Comparison of ENCODE assay signal across 8 cellular contexts in the genomic region with DNA sequence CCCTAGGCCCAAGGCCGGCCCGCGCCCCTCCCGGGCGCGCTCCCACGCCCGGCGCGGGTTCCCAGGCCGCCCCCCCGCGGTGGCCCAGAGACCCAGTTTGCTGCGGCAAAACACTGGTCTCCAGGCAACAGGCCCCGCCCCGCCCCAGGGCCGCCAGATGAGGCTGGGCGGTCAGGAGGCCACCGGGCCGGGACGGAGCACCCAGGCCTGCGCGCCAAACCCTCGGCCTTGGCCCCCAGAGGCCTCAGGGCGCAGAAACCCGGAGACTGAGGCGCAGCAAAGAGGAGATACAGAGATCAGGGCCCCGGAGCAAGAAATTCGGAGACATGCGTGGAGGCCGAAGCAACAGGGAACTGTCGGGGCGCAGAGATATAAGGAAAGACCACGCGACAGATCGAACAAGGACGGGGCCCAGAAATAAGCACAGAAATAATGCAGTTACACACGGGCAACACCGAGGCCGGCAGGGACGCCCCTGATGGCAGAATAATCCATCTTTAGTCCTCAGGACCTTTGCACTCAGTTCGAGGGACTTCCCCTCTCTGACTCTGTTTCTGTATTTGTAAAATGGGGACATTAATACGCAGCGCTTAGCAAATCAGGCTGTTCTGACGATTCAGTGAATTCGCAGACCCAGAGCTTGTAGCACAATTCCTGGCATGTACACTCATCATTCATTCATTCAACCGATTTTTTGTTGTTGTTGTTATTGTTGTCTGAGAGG. TPM values are rescaled to one million over a fixed set of nuclear protein-coding genes. Genes with fewer than 3 reads are reported as not detected.
DNase-seq lines count a peak whose midpoint lies in the region; ATAC-seq, FAIRE-seq and TF ChIP-seq lines count a peak whose summit lies in the region.

No MANE protein-coding gene starts in this region.

- no peak for TF ChIP-seq POLR2A in adrenal gland (IDR thresholded peaks at IDR 0.05)

- peak; percentile 43 for ATAC-seq in GM18861 (IDR thresholded peaks at IDR 0.05; ENCODE audit: unreplicated experiment)
- ATAC-seq in pancreas = peak; percentile 81 to 86 (median 82)

- POLR2A ChIA-PET in AG04450 (lab: Yijun Ruan, JAX) = no interaction called here

- FAIRE-seq in pancreas (lab: Jason Lieb, UNC) = no peak

- H3K4me3 ChIP-seq in AG04450 (ENCODE audit: low read depth, low read length) (peak overlapping the region; percentile 60; the same call in 1 of the 2 replicates), adrenal gland (peak overlapping the region in 2 of 4 donors; percentile 34 to 41), pancreas (peak overlapping the region in 2 of 4 donors; percentile 36 to 46)

- H3K27me3 ChIP-seq in AG04450 (ENCODE audit: control insufficient read depth, insufficient read depth, low read length) = no peaks in the 10 kb centered on the region
- no peaks in the 10 kb centered on the region for H3K27me3 ChIP-seq in adrenal gland
- H3K27me3 ChIP-seq in pancreas = no peaks in the 10 kb centered on the region

- WGBS in adrenal gland, 4 donors = 9 to 15% (median 11%) methylated on average over 29 to 47 of the region's 47 CpGs
- 11% methylated on average over 47 of the region's 47 CpGs for WGBS in pancreas, 2 donors

- H3K4me1 ChIP-seq in adrenal gland (replicated peaks in 1 of 2) (peaks cover 17 to 18% of the 10 kb centered on the region in 2 donors), pancreas (peaks cover 11 to 12% (median 11%) of the 10 kb centered on the region in 3 donors)

- intact Hi-C loops in adrenal gland (cut with DNase I) (loop anchor here in 1 of 2 donors (5.0 kb wide), 1 partner anchor 33 kb away; no protein-coding TSS in a partner anchor), cardiac septum (cut with DNase I) (no loop called here), pancreas (cut with DNase I) (no loop called here)

- H3K9me3 ChIP-seq in AG04450 (ENCODE audit: control insufficient read depth, insufficient read depth, low read length) (no peaks in the 10 kb centered on the region), adrenal gland (replicated peaks in 1 of 3) (no peaks in the 10 kb centered on the region), pancreas (no peaks in the 10 kb centered on the region)

- H3K27ac ChIP-seq in AG04450 (ENCODE audit: low read depth, low read length) = no peak overlapping the region
- H3K27ac ChIP-seq in adrenal gland = peak overlapping the region; percentile 57 to 92 (median 86)
- H3K27ac ChIP-seq in pancreas = peak overlapping the region; percentile 68 to 83 (median 76)

- CTCF ChIA-PET in AG04450 (lab: Charles Lee) = interaction anchor here (0.7 to 1.9 kb wide), 3 partner anchors 34 to 244 kb away, joined by 3 to 8 read pairs (median 7); no protein-coding TSS in a partner anchor

- no peaks in the 10 kb centered on the region for H3K36me3 ChIP-seq in adrenal gland (replicated peaks in 1 of 2)
- no peaks in the 10 kb centered on the region for H3K36me3 ChIP-seq in pancreas

- TF ChIP-seq CTCF in AG04450 (IDR thresholded peaks at IDR 0.05; ENCODE audit: low read depth, low read length) = no peak
- TF ChIP-seq CTCF in adrenal gland (IDR thresholded peaks at IDR 0.05) = no peak
- TF ChIP-seq CTCF in pancreas (IDR thresholded peaks at IDR 0.05) = no peak

- DNase-seq in AG04450 (ENCODE audit: low read depth, low spot score) = no peak
- DNase-seq in HuH-7.5 (ENCODE audit: low spot score) = peak; percentile 91
- peak; percentile 69 for DNase-seq in T follicular helper cell (ENCODE audit: low read depth)
- peak; percentile 89 to 96 (median 95) for DNase-seq in adrenal gland
- peak; percentile 98 for DNase-seq in cardiac septum (ENCODE audit: low spot score)
- peak; percentile 90 to 98 (median 96) for DNase-seq in pancreas
- peak; percentile 90 for DNase-seq in ureter (ENCODE audit: low spot score)

RNA-seq across cellular contexts. Expression of gene ERCC1, which starts 20.8 kb away (rescaled TPM):
- 75.8 and 113 TPM in 2 replicates for polyA plus RNA-seq in AG04450 (2011; rRNA removed)
- 85.5 and 126 TPM in 2 replicates for polyA minus RNA-seq in AG04450 (2011; rRNA and poly(A)+ RNA removed)
- total RNA-seq in adrenal gland = 100 to 1,000 TPM in 2 of 8 donors, 10 to 100 TPM in 6; 63.6 to 107 (median 90.4) TPM
- polyA plus RNA-seq in adrenal gland = 10 to 100 TPM; 62.9 to 89.2 (median 87.0) TPM
- 89.0 TPM for total RNA-seq in cardiac septum
- total RNA-seq in pancreas = 10 to 100 TPM; 28.9 to 33.5 (median 32.9) TPM
- 10 to 100 TPM; 35.3 to 42.3 TPM for polyA plus RNA-seq in pancreas
- 78.3 TPM for total RNA-seq in ureter

RNA-seq across cellular contexts. Expression of gene FOSB, which starts 23.3 kb away (rescaled TPM):
- polyA plus RNA-seq in AG04450 (2011; rRNA removed) (1.3 and 1.7 TPM in 2 replicates), adrenal gland (10 to 100 TPM in 1 of 3 donors, 1 to 10 TPM in 1, under 1 TPM in 1; 0.95 to 11.1 (median 4.3) TPM), pancreas (10 to 100 TPM; 12.9 to 21.6 TPM)
- polyA minus RNA-seq in AG04450 (2011; rRNA and poly(A)+ RNA removed) = 12.2 and 19.2 TPM in 2 replicates
- total RNA-seq in adrenal gland (10 to 100 TPM in 1 of 8 donors, 1 to 10 TPM in 7; 1.0 to 21.7 (median 2.8) TPM), cardiac septum (0.94 TPM), pancreas (10 to 100 TPM in 1 of 6 donors, 1 to 10 TPM in 3, under 1 TPM in 2; 0.79 to 17.0 (median 5.7) TPM), ureter (1.5 TPM)

RNA-seq across cellular contexts. Expression of gene POLR1G, which starts 38.0 kb away (rescaled TPM):
- 3.0 and 3.2 TPM in 2 replicates for polyA plus RNA-seq in AG04450 (2011; rRNA removed)
- 2.4 and 3.1 TPM in 2 replicates for polyA minus RNA-seq in AG04450 (2011; rRNA and poly(A)+ RNA removed)
- 1 to 10 TPM; 3.6 to 9.2 (median 6.7) TPM for total RNA-seq in adrenal gland
- 10 to 100 TPM in 1 of 3 donors, 1 to 10 TPM in 2; 3.1 to 11.3 (median 9.5) TPM for polyA plus RNA-seq in adrenal gland
- total RNA-seq in cardiac septum = 3.2 TPM
- 1 to 10 TPM in 5 of 6 donors, under 1 TPM in 1; 0.91 to 5.3 (median 2.9) TPM for total RNA-seq in pancreas
- 1 to 10 TPM; 1.6 to 3.3 TPM for polyA plus RNA-seq in pancreas
- total RNA-seq in ureter = 6.9 TPM

RNA-seq across cellular contexts. Expression of gene PPP1R13L, which starts 39.6 kb away (rescaled TPM):
- polyA plus RNA-seq in AG04450 (2011; rRNA removed) = 2.4 and 5.1 TPM in 2 replicates
- 2.5 and 4.3 TPM in 2 replicates for polyA minus RNA-seq in AG04450 (2011; rRNA and poly(A)+ RNA removed)
- 10 to 100 TPM; 11.0 to 55.7 (median 37.1) TPM for total RNA-seq in adrenal gland
- polyA plus RNA-seq in adrenal gland = 10 to 100 TPM; 11.9 to 95.2 (median 35.2) TPM
- 119 TPM for total RNA-seq in cardiac septum
- total RNA-seq in pancreas = 10 to 100 TPM; 22.8 to 42.7 (median 27.6) TPM
- 10 to 100 TPM; 50.5 to 54.4 TPM for polyA plus RNA-seq in pancreas
- 108 TPM for total RNA-seq in ureter

RNA-seq across cellular contexts. Expression of gene RTN2, which starts 52.4 kb away (rescaled TPM):
- 13.6 and 15.5 TPM in 2 replicates for polyA plus RNA-seq in AG04450 (2011; rRNA removed)
- 9.9 and 17.8 TPM in 2 replicates for polyA minus RNA-seq in AG04450 (2011; rRNA and poly(A)+ RNA removed)
- 10 to 100 TPM in 7 of 8 donors, 1 to 10 TPM in 1; 8.6 to 65.8 (median 20.7) TPM for total RNA-seq in adrenal gland
- polyA plus RNA-seq in adrenal gland = 10 to 100 TPM in 1 of 3 donors, 1 to 10 TPM in 2; 4.8 to 11.8 (median 7.4) TPM
- total RNA-seq in cardiac septum = 15.1 TPM
- total RNA-seq in pancreas = 1 to 10 TPM; 2.1 to 6.3 (median 3.2) TPM
- polyA plus RNA-seq in pancreas = 1 to 10 TPM; 4.4 to 9.5 TPM
- 5.8 TPM for total RNA-seq in ureter
